11 cellular contexts compared by ENCODE assay signal in genomic region chr4:117488692-117489091, GRCh38.
"Had no signal": no experiment of that assay in that cellular context is flagged by ENCODE, and none has a peak within 500 bp of the region (broad histone marks: within the 10 kb centered on the region; RNA-seq: fewer than 3 reads in every experiment).

No MANE protein-coding gene starts in this region.

- H3K9ac ChIP-seq: GM23248 had no signal

- ATAC-seq: GM23338, HCT116 had no signal

- FAIRE-seq: H1, H54 had no signal

- H3K9me3 ChIP-seq: HAP-1 had no signal

- H3K4me2 ChIP-seq: GM23338 had no signal

- H3K4me3 ChIP-seq: GM23248, GM23338, HAP-1 had no signal

- H3K36me3 ChIP-seq: HAP-1 had no signal

- H2AFZ ChIP-seq: GM23248, GM23338 had no signal

- H3K27ac ChIP-seq: GM23248 had no signal

- DNase-seq: GM23248, GOT3, H7, H9, HCEC 1CT, HFFc6 had no signal
